Comparison of ENCODE assay signal across 14 cellular contexts in the genomic region with DNA sequence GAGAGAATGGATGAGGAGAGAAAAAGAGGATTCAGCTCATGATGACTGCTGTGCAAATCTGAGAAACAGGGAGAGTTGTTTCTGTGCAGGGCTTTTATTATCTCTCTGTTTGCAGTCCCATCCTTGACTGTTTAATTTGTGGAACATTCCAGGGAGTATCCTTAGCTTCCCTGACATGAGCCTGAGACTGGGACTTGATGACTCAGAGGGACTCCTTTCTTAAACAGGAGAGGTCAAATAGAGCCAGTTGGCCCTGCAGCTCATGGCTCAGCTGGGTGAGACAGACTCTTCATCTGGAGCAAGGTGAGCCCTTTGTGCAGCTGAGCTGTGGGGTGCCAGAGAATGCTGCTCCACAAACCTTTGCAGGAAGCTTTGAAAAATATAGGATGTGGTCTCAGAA. TPM values are rescaled to one million over a fixed set of nuclear protein-coding genes. Genes with fewer than 3 reads are reported as not detected.
DNase-seq lines count a peak whose midpoint lies in the region; ATAC-seq and TF ChIP-seq lines count a peak whose summit lies in the region.
"Had no signal": no experiment of that assay in that cellular context is flagged by ENCODE, and none has a peak within 500 bp of the region (broad histone marks: within the 10 kb centered on the region; RNA-seq: fewer than 3 reads in every experiment).

No MANE protein-coding gene starts in this region.

- no peaks in the 10 kb centered on the region for H3K27me3 ChIP-seq in breast epithelium
- no peaks in the 10 kb centered on the region for H3K27me3 ChIP-seq in hepatocyte

- POLR2A ChIA-PET in MCF 10A (lab: Yijun Ruan, JAX) = interaction anchor here (1.0 to 4.0 kb wide), 3 partner anchors 9 to 14 kb away, joined by 5 to 22 read pairs (median 6); a partner anchor contains a TSS

- H3K4me1 Mint-ChIP-seq in MCF 10A (ENCODE audit: insufficient read depth, unreplicated experiment) = peaks cover 19% of the 10 kb centered on the region
- peaks cover 33 to 35% of the 10 kb centered on the region in 2 donors for H3K4me1 Mint-ChIP-seq in stimulated activated naive B cell treated with anti-CD40 and anti-IgM and Interleukin-4, amounts not matched to agents 10 μg/mL and 1 μg/mL and 100 μg/mL, for 72 hours
- no peaks in the 10 kb centered on the region for H3K4me1 Mint-ChIP-seq in natural killer cell

- no peaks in the 10 kb centered on the region for H3K9me3 Mint-ChIP-seq in MCF 10A (ENCODE audit: unreplicated experiment)
- no peaks in the 10 kb centered on the region for H3K9me3 Mint-ChIP-seq in stimulated activated naive B cell treated with anti-CD40 and anti-IgM and Interleukin-4, amounts not matched to agents 10 μg/mL and 1 μg/mL and 100 μg/mL, for 72 hours
- H3K9me3 Mint-ChIP-seq in natural killer cell = peaks cover 9 to 14% of the 10 kb centered on the region in 2 donors
- H3K9me3 Mint-ChIP-seq: dendritic cell treated with granulocyte-macrophage colony-stimulating factor and Interleukin-4, amounts not matched to agents 40 ng/mL and 50 ng/mL, for 4 days had no signal

- H3K4me1 ChIP-seq in breast epithelium (no peaks in the 10 kb centered on the region), hepatocyte (ENCODE audit: insufficient read depth) (no peaks in the 10 kb centered on the region)

- CTCF ChIA-PET in MCF 10A (lab: Yijun Ruan, JAX) = interaction anchor here (0.5 to 0.7 kb wide), 2 partner anchors 72 to 255 kb away, joined by 3 read pairs; no protein-coding TSS in a partner anchor

- H3K4me3 ChIP-seq in breast epithelium (no peak overlapping the region), hepatocyte (no peak overlapping the region)

- TF ChIP-seq POLR2A in breast epithelium (IDR thresholded peaks at IDR 0.05) = no peak

- DNase-seq in MCF 10A (ENCODE audit: unreplicated experiment) = peak; percentile 58
- no peak for DNase-seq in breast epithelium (ENCODE audit: low spot score in 2 of 2)
- DNase-seq in SHP77 treated with DMSO at 0.1 percent for 48 hours (lab: John Stamatoyannopoulos, UW) = peak; percentile 12
- peak; percentile 26 for DNase-seq in hepatocyte (ENCODE audit: low spot score)
- no peak for DNase-seq in stimulated activated naive B cell treated with anti-CD40 and anti-IgM and Interleukin-4, amounts not matched to agents 10 μg/mL and 1 μg/mL and 100 μg/mL, for 72 hours
- DNase-seq in natural killer cell = no peak
- no peak for DNase-seq in NOMO-1 (lab: John Stamatoyannopoulos, UW; ENCODE audit: unreplicated experiment in 2 of 2)
- DNase-seq: activated CD4-positive, alpha-beta T cell treated with anti-CD3 and anti-CD28 coated beads, Interleukin-2, amount 50 U/mL, for 4 hours; activated naive CD4-positive, alpha-beta T cell treated with anti-CD3 and anti-CD28 coated beads, Interleukin-2, amount 50 U/mL, for 16 hours; GF-D8; Kasumi-1; SW 1271 had no signal

- TF ChIP-seq CTCF in MCF 10A (IDR thresholded peaks at IDR 0.05; ENCODE audit: unreplicated experiment) = no peak
- no peak for TF ChIP-seq CTCF in breast epithelium (IDR thresholded peaks at IDR 0.05)
- TF ChIP-seq CTCF in hepatocyte (IDR thresholded peaks at IDR 0.05; ENCODE audit: poor library complexity) = no peak
- no peak for TF ChIP-seq CTCF in natural killer cell (IDR thresholded peaks at IDR 0.05)

- H3K27me3 Mint-ChIP-seq in MCF 10A (ENCODE audit: insufficient read depth, unreplicated experiment) (no peaks in the 10 kb centered on the region), natural killer cell (ENCODE audit: low read depth in 2 of 2) (no peaks in the 10 kb centered on the region)
- no peaks in the 10 kb centered on the region for H3K27me3 Mint-ChIP-seq in stimulated activated naive B cell treated with anti-CD40 and anti-IgM and Interleukin-4, amounts not matched to agents 10 μg/mL and 1 μg/mL and 100 μg/mL, for 72 hours
- H3K27me3 Mint-ChIP-seq: dendritic cell treated with granulocyte-macrophage colony-stimulating factor and Interleukin-4, amounts not matched to agents 40 ng/mL and 50 ng/mL, for 4 days had no signal

- intact Hi-C loops in MCF 10A (cut with micrococcal nuclease) = no loop called here
- intact Hi-C loops in breast epithelium (cut with DNase I; ENCODE audit: low total_unique reads) = no loop called here
- intact Hi-C loops in natural killer cell (cut with micrococcal nuclease) = no loop called here

- no peaks in the 10 kb centered on the region for H4K20me1 ChIP-seq in hepatocyte (ENCODE audit: insufficient read depth, poor library complexity, severe bottlenecking)

- no peaks in the 10 kb centered on the region for H3K9me3 ChIP-seq in breast epithelium
- no peaks in the 10 kb centered on the region for H3K9me3 ChIP-seq in hepatocyte (ENCODE audit: low read depth)

- BruUV-seq in MCF 10A (replicated peaks; lab: Mats Ljungman, UMichigan) = no TSS peak

- ATAC-seq in stimulated activated naive B cell treated with anti-CD40 and anti-IgM and Interleukin-4, amounts not matched to agents 10 μg/mL and 1 μg/mL and 100 μg/mL, for 72 hours (replicated peaks) = no peak
- ATAC-seq in HG02642 (IDR thresholded peaks at IDR 0.05; ENCODE audit: poor library complexity, unreplicated experiment) (no peak), natural killer cell (no peak)

- peaks cover 16% of the 10 kb centered on the region for H3K79me2 ChIP-seq in hepatocyte

- H3K9me2 ChIP-seq in hepatocyte (replicated peaks; ENCODE audit: insufficient read depth) = no peaks in the 10 kb centered on the region

- H3K4me2 ChIP-seq in hepatocyte = no peak overlapping the region

- H3K27ac Mint-ChIP-seq in MCF 10A (ENCODE audit: low read depth, unreplicated experiment) = no peak overlapping the region
- H3K27ac Mint-ChIP-seq in stimulated activated naive B cell treated with anti-CD40 and anti-IgM and Interleukin-4, amounts not matched to agents 10 μg/mL and 1 μg/mL and 100 μg/mL, for 72 hours = peak overlapping the region; percentile 44
- no peak overlapping the region for H3K27ac Mint-ChIP-seq in natural killer cell
- H3K27ac Mint-ChIP-seq: dendritic cell treated with granulocyte-macrophage colony-stimulating factor and Interleukin-4, amounts not matched to agents 40 ng/mL and 50 ng/mL, for 4 days had no signal

- H3K4me3 Mint-ChIP-seq in MCF 10A (ENCODE audit: unreplicated experiment) = no peak overlapping the region
- no peak overlapping the region for H3K4me3 Mint-ChIP-seq in stimulated activated naive B cell treated with anti-CD40 and anti-IgM and Interleukin-4, amounts not matched to agents 10 μg/mL and 1 μg/mL and 100 μg/mL, for 72 hours
- no peak overlapping the region for H3K4me3 Mint-ChIP-seq in natural killer cell
- H3K4me3 Mint-ChIP-seq: dendritic cell treated with granulocyte-macrophage colony-stimulating factor and Interleukin-4, amounts not matched to agents 40 ng/mL and 50 ng/mL, for 4 days had no signal

- H2AFZ ChIP-seq in hepatocyte = no peak overlapping the region

- H3K36me3 ChIP-seq in breast epithelium (no peaks in the 10 kb centered on the region), hepatocyte (replicated peaks; ENCODE audit: insufficient read depth, low read depth) (no peaks in the 10 kb centered on the region)

- H3K27ac ChIP-seq in breast epithelium (no peak overlapping the region), hepatocyte (no peak overlapping the region)

- H3K36me3 Mint-ChIP-seq in MCF 10A (ENCODE audit: insufficient read depth, unreplicated experiment) = no peaks in the 10 kb centered on the region
- H3K36me3 Mint-ChIP-seq in stimulated activated naive B cell treated with anti-CD40 and anti-IgM and Interleukin-4, amounts not matched to agents 10 μg/mL and 1 μg/mL and 100 μg/mL, for 72 hours = peaks cover 0 to 15% of the 10 kb centered on the region in 2 donors
- H3K36me3 Mint-ChIP-seq in natural killer cell = no peaks in the 10 kb centered on the region

RNA-seq across cellular contexts. Expression of a gene that starts 14.3 kb away (rescaled TPM):
- total RNA-seq in MCF 10A (2022) (2.6 and 3.2 TPM in 2 replicates), breast epithelium (10 to 100 TPM; 20.6 to 60.2 (median 37.2) TPM), hepatocyte (20.3 and 29.6 TPM in 2 replicates), natural killer cell (1 to 10 TPM; 1.7 to 3.6 (median 1.7) TPM)
- polyA plus RNA-seq in hepatocyte = 19.5 and 22.9 TPM in 2 replicates

Comparison
In these comparisons a context has a peak if more than half of its experiments do, and no peak if none do; other contexts are left out.
1. DNase-seq: peak in MCF 10A (single experiment), SHP77 treated with DMSO at 0.1 percent for 48 hours (single experiment) and hepatocyte (single experiment); none in breast epithelium (0 of 2), stimulated activated naive B cell treated with anti-CD40 and anti-IgM and Interleukin-4, amounts not matched to agents 10 μg/mL and 1 μg/mL and 100 μg/mL, for 72 hours (single experiment), natural killer cell (single experiment) and NOMO-1 (0 of 2).